ENCODE assay signal across 1 cellular context in the genomic region with DNA sequence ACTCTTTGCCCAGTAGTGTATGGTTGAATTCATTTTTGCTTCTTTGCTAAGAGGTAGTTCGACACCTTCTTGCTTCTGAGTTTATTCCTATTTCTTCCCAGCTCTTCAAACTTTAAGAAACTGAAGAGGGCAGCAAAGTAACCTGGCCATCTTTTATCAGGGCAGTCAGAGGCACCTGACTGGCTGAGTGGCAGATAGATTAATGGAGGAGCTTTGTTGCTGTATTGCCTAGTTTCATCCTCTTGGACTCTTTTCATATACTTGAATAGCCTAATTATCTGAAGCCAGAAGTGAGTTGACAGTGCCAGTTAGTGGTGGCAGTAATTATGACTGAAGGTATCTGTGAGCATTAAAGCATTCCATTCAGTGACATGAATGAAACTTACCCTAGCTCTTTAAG.
TF ChIP-seq lines count a peak whose summit lies in the region.

No MANE protein-coding gene starts in this region.

TF ChIP-seq in endothelial cell of umbilical vein, 7 proteins besides CTCF, POLR2A, EP300 and RAD21 (continued from another document):
- TF ChIP-seq FOS (IDR thresholded peaks at IDR 0.05; ENCODE audit: borderline replicate concordance, insufficient read depth, low read length) = no peak
- TF ChIP-seq POLR2AphosphoS5 (IDR thresholded peaks at IDR 0.05; ENCODE audit: insufficient read depth, low read depth, low read length) = no peak
- TF ChIP-seq GATA2 (IDR thresholded peaks at IDR 0.05; ENCODE audit: insufficient read depth, insufficient read length, low read depth, low read length) = no peak
- TF ChIP-seq MYC (IDR thresholded peaks at IDR 0.05; ENCODE audit: low read depth, low read length) = no peak
- TF ChIP-seq, protein P1, sequence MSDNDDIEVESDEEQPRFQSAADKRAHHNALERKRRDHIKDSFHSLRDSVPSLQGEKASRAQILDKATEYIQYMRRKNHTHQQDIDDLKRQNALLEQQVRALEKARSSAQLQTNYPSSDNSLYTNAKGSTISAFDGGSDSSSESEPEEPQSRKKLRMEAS (IDR thresholded peaks at IDR 0.05; ENCODE audit: insufficient read depth, insufficient read length) = no peak
